10 cellular contexts compared by ENCODE assay signal in genomic region chr5:150676578-150676977, GRCh38. TPM values are rescaled to one million over a fixed set of nuclear protein-coding genes. Genes with fewer than 3 reads are reported as not detected.
"Had no signal": no experiment of that assay in that cellular context is flagged by ENCODE, and none has a peak within 500 bp of the region (broad histone marks: within the 10 kb centered on the region; RNA-seq: fewer than 3 reads in every experiment).

No MANE protein-coding gene starts in this region.

- ATAC-seq: GM23338, HCT116 had no signal

- H3K9me3 Mint-ChIP-seq: GM23338, H9, HFFc6 had no signal

- DNase-seq: GM23248, GOT3, H7, H9, HCEC 1CT, HFFc6 had no signal

- H2AFZ ChIP-seq: GM23248, GM23338 had no signal

- H3K4me3 Mint-ChIP-seq: GM23338, H9, HFFc6 had no signal

- H3K4me2 ChIP-seq: GM23338 had no signal

- H3K36me3 ChIP-seq: HAP-1 had no signal

- H3K27ac Mint-ChIP-seq: GM23338, H9, HFFc6 had no signal

- H3K27ac ChIP-seq: GM23248 had no signal

- H3K9ac ChIP-seq: GM23248 had no signal

- H3K4me3 ChIP-seq: GM23248, GM23338, HAP-1 had no signal

- H3K9me3 ChIP-seq: HAP-1 had no signal

RNA-seq across cellular contexts. Expression of gene MYOZ3, which starts 15.5 kb away (rescaled TPM):
- total RNA-seq: H4 had no signal
